ENCODE assay signal across 8 cellular contexts in genomic region chr11:4610258-4610935, GRCh38. TPM values are rescaled to one million over a fixed set of nuclear protein-coding genes. Genes with fewer than 3 reads are reported as not detected.
DNase-seq lines count a peak whose midpoint lies in the region; ATAC-seq lines count a peak whose summit lies in the region.
"Had no signal": no experiment of that assay in that cellular context is flagged by ENCODE, and none has a peak within 500 bp of the region (broad histone marks: within the 10 kb centered on the region; RNA-seq: fewer than 3 reads in every experiment).

No MANE protein-coding gene starts in this region.

- ATAC-seq in HG03139 (IDR thresholded peaks at IDR 0.05; ENCODE audit: unreplicated experiment) (no peak), HG03457 (IDR thresholded peaks at IDR 0.05; ENCODE audit: unreplicated experiment) (no peak)
- ATAC-seq in activated CD4-positive, CD25-positive, alpha-beta regulatory T cell treated with anti-CD3 and anti-CD28 coated beads, Interleukin-2, amount 50 U/mL, for 24 hours: no peak
- ATAC-seq: gastroesophageal sphincter had no signal

- H3K27me3 ChIP-seq in BLaER1: no peaks in the 10 kb centered on the region
- H3K27me3 ChIP-seq: gastroesophageal sphincter had no signal

- DNase-seq in M059J (ENCODE audit: low read depth) (peak; percentile 45), fibroblast of peridontal ligament (ENCODE audit: extremely low read depth) (peak; percentile 45)

- H3K9ac ChIP-seq in BLaER1: no peak overlapping the region

- peaks cover 23% of the 10 kb centered on the region for H3K4me1 ChIP-seq in BLaER1

- H3K36me3 ChIP-seq in BLaER1: no peaks in the 10 kb centered on the region

- no peak overlapping the region for H3K27ac ChIP-seq in BLaER1

- H3K4me2 ChIP-seq in BLaER1: peak overlapping the region; percentile 47

- H3K4me3 ChIP-seq in BLaER1: 0 out of 2 replicates have a peak overlapping the region, but pooled peaks have one; percentile 9

- no peaks in the 10 kb centered on the region for H4K20me1 ChIP-seq in BLaER1

- H3K9me3 ChIP-seq in BLaER1: no peaks in the 10 kb centered on the region
- H3K9me3 ChIP-seq: gastroesophageal sphincter had no signal

RNA-seq across cellular contexts. Expression of gene TRIM68, which starts 2.4 kb away (rescaled TPM):
- total RNA-seq in M059J (2014; rRNA removed; shearing (Covaris generic)): 15.3 and 16.3 TPM in 2 replicates

RNA-seq across cellular contexts. Expression of gene OR52I1, which starts 16.6 kb away (rescaled TPM):
- not detected in 2 replicates for total RNA-seq in M059J (2014; rRNA removed; shearing (Covaris generic))
- total RNA-seq: activated CD8-positive, alpha-beta memory T cell treated with anti-CD3 and anti-CD28 coated beads for 36 hours; gastroesophageal sphincter had no signal

RNA-seq across cellular contexts. Expression of gene OR51D1, which starts 26.9 kb away (rescaled TPM):
- not detected in 2 replicates for total RNA-seq in M059J (2014; rRNA removed; shearing (Covaris generic))
- total RNA-seq: activated CD8-positive, alpha-beta memory T cell treated with anti-CD3 and anti-CD28 coated beads for 36 hours; gastroesophageal sphincter had no signal

RNA-seq across cellular contexts. Expression of gene OR52I2, which starts 28.9 kb away (rescaled TPM):
- total RNA-seq in M059J (2014; rRNA removed; shearing (Covaris generic)): not detected in 2 replicates
- total RNA-seq: activated CD8-positive, alpha-beta memory T cell treated with anti-CD3 and anti-CD28 coated beads for 36 hours; gastroesophageal sphincter had no signal

RNA-seq across cellular contexts. Expression of gene OR51E1, which starts 33.4 kb away (rescaled TPM):
- total RNA-seq in M059J (2014; rRNA removed; shearing (Covaris generic)): not detected in 2 replicates
- total RNA-seq: activated CD8-positive, alpha-beta memory T cell treated with anti-CD3 and anti-CD28 coated beads for 36 hours had no signal
